8 cellular contexts compared by ENCODE assay signal in genomic region chr7:55722874-55723520, GRCh38.
A peak's percentile ranks its signal among the peaks of the same experiment; 100 is the strongest.
DNase-seq lines count a peak whose midpoint lies in the region; ATAC-seq and TF ChIP-seq lines count a peak whose summit lies in the region.
"Not testable (repeated sequence)": the region's sequence is repeated elsewhere in the genome, so short reads cannot be mapped to it uniquely, and the experiment has no call there.

No MANE protein-coding gene starts in this region.

- H3K9me2 ChIP-seq in PC-9 (ENCODE audit: insufficient read depth), result not testable (repeated sequence)

- not testable (repeated sequence) for H3K27me3 Mint-ChIP-seq in chondrocyte (ENCODE audit: low read depth)

- not testable (repeated sequence) for H4K20me1 ChIP-seq in PC-9 (ENCODE audit: insufficient read depth)

- not testable (repeated sequence) for H3K9me3 ChIP-seq in PC-9 (ENCODE audit: insufficient read depth, low read depth)

- not testable (repeated sequence) for H3K4me3 Mint-ChIP-seq in chondrocyte (ENCODE audit: unreplicated experiment)

- H3K27ac Mint-ChIP-seq in chondrocyte (ENCODE audit: unreplicated experiment), result not testable (repeated sequence)

- POLR2A ChIA-PET in PC-9 (lab: Charles Lee; ENCODE audit: unreplicated experiment), result not testable (repeated sequence)

- DNase-seq in PC-9; chondrocyte (ENCODE audit: low spot score); left lobe of liver (ENCODE audit: low spot score); stimulated activated naive CD8-positive, alpha-beta T cell treated with anti-CD3 and anti-CD28 coated beads, Interleukin-15, Interleukin-2, amounts not matched to agents 100 U/mL and 50 U/mL, for 24 hours: not testable (repeated sequence)

- H3K79me2 ChIP-seq in PC-9 (ENCODE audit: low read depth), result not testable (repeated sequence)

- H2AFZ ChIP-seq in PC-9, result not testable (repeated sequence)

- not testable (repeated sequence) for H3K27ac ChIP-seq in PC-9

- CTCF ChIA-PET in PC-9 (lab: Charles Lee), result not testable (repeated sequence)

- not testable (repeated sequence) for H3F3A ChIP-seq in PC-9 (ENCODE audit: insufficient read depth, low read depth)

- TF ChIP-seq CTCF in PC-9 (conservative IDR thresholded peaks at IDR 0.05) (peak; percentile 68), chondrocyte (IDR thresholded peaks at IDR 0.05) (peak; percentile 35)

- H3K36me3 ChIP-seq in PC-9 (ENCODE audit: low read depth), result not testable (repeated sequence)

- H3K4me1 ChIP-seq in PC-9 (replicated peaks; ENCODE audit: insufficient read depth), result not testable (repeated sequence)

- H3K36me3 Mint-ChIP-seq in chondrocyte (ENCODE audit: low read depth), result not testable (repeated sequence)

- not testable (repeated sequence) for H3K4me3 ChIP-seq in PC-9

- ATAC-seq in GM18502 (IDR thresholded peaks at IDR 0.05; ENCODE audit: poor library complexity, unreplicated experiment) (peak; percentile 99), GM19455 (IDR thresholded peaks at IDR 0.05; ENCODE audit: unreplicated experiment) (peak; percentile 97), HG02588 (IDR thresholded peaks at IDR 0.05; ENCODE audit: unreplicated experiment) (peak; percentile 98), HG03159 (IDR thresholded peaks at IDR 0.05; ENCODE audit: unreplicated experiment) (peak; percentile 99), left lobe of liver (peak; percentile 96)
- ATAC-seq in stimulated activated naive CD8-positive, alpha-beta T cell treated with anti-CD3 and anti-CD28 coated beads, Interleukin-15, Interleukin-2, amounts not matched to agents 100 U/mL and 50 U/mL, for 24 hours, result peak; percentile 76

- BruUV-seq in PC-9 (replicated peaks; lab: Mats Ljungman, UMichigan), result not testable (repeated sequence)

- not testable (repeated sequence) for H3K4me1 Mint-ChIP-seq in chondrocyte (ENCODE audit: low read depth)

- H3K4me2 ChIP-seq in PC-9, result not testable (repeated sequence)

- H3K9me3 Mint-ChIP-seq in chondrocyte (ENCODE audit: low read depth), result not testable (repeated sequence)

- not testable (repeated sequence) for H3K27me3 ChIP-seq in PC-9 (ENCODE audit: insufficient read depth, low read depth)

- intact Hi-C loops in PC-9 (cut with micrococcal nuclease; ENCODE audit: unreplicated experiment), result loop anchor here (5.0 to 10.0 kb wide), 3 partner anchors 81 to 448 kb away; no protein-coding TSS in a partner anchor
